ENCODE assay signal across 20 cellular contexts in the genomic region with DNA sequence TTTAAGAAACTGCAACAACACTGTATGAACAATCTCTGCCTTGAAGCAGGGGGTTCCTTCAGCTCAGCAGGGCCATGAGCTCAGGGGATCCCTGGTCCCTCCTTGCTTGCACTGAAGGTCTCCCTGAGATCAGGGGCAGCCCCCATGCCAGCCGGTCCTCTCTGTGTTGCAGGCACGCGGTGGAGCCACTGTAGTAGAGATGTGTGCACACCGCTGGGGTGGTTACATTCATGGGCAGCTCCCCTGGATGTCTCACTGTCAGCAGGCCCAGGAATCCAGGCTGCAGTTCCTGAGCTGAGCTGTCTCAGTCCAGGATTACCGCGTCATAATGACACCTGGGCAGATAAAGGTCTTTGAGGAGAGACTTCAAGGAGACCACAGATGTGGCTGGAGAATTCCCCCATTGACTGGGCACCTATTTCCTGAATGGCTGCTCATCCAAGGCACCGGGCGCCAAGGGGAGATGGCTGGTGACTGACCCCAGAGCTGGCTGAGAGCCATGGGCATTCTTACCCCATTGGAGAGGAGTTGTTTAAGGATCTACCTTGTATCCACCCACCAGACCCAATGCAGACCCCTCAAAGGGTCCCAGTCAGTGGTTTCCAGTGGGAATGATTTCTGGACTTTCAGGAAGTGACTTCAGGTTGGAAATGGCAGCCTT.
"Had no signal": no experiment of that assay in that cellular context is flagged by ENCODE, and none has a peak within 500 bp of the region (broad histone marks: within the 10 kb centered on the region; RNA-seq: fewer than 3 reads in every experiment).

No MANE protein-coding gene starts in this region.

- H3K36me3 ChIP-seq: ascending aorta, breast epithelium, right atrium auricular region, transverse colon, vagina had no signal

- H3K27ac Mint-ChIP-seq: activated T-helper 2 cell treated with anti-CD3 and anti-CD28 coated beads, Interferon-gamma antibody, Interleukin-2, Interleukin-4, amounts not matched to agents 10 μg/mL and 5 μg/mL and 100 μg/mL, durations not matched to agents 14 hours and 24 hours and 36 hours; dendritic cell treated with granulocyte-macrophage colony-stimulating factor and Interleukin-4, amounts not matched to agents 40 ng/mL and 50 ng/mL, for 4 days; memory B cell; progenitor cell of endocrine pancreas had no signal

- ATAC-seq: foreskin keratinocyte, left ventricle myocardium superior had no signal

- DNase-seq: activated CD4-positive, CD25-positive, alpha-beta regulatory T cell treated with anti-CD3 and anti-CD28 coated beads, Interleukin-2, amount 50 U/mL, for 72 hours; cerebellar nuclear complex; effector memory CD4-positive, alpha-beta T cell; foreskin keratinocyte; glutamatergic neuron; hypothalamus; left ventricle myocardium superior; occipital lobe; stimulated activated CD4-positive, alpha-beta T cell treated with anti-CD3 and anti-CD28 coated beads, Interleukin-2, amount 100 ng/mL, for 48 hours; stimulated activated naive CD4-positive, alpha-beta T cell; transverse colon had no signal

- H3K27me3 ChIP-seq: ascending aorta, breast epithelium, right atrium auricular region, vagina had no signal

- H3K9me3 Mint-ChIP-seq: memory B cell had no signal

- H3K36me3 Mint-ChIP-seq: memory B cell had no signal

- H3K27me3 Mint-ChIP-seq: memory B cell had no signal

- H3K4me1 ChIP-seq: ascending aorta, breast epithelium, foreskin keratinocyte, right atrium auricular region, transverse colon, vagina had no signal

- H3K4me3 Mint-ChIP-seq: dendritic cell treated with granulocyte-macrophage colony-stimulating factor and Interleukin-4, amounts not matched to agents 40 ng/mL and 50 ng/mL, for 4 days; memory B cell; nephron had no signal

- H3K27ac ChIP-seq: ascending aorta, breast epithelium, foreskin keratinocyte, right atrium auricular region, transverse colon, vagina had no signal

- H3K4me3 ChIP-seq: ascending aorta, breast epithelium, right atrium auricular region, transverse colon, vagina had no signal
